In the genomic region with DNA sequence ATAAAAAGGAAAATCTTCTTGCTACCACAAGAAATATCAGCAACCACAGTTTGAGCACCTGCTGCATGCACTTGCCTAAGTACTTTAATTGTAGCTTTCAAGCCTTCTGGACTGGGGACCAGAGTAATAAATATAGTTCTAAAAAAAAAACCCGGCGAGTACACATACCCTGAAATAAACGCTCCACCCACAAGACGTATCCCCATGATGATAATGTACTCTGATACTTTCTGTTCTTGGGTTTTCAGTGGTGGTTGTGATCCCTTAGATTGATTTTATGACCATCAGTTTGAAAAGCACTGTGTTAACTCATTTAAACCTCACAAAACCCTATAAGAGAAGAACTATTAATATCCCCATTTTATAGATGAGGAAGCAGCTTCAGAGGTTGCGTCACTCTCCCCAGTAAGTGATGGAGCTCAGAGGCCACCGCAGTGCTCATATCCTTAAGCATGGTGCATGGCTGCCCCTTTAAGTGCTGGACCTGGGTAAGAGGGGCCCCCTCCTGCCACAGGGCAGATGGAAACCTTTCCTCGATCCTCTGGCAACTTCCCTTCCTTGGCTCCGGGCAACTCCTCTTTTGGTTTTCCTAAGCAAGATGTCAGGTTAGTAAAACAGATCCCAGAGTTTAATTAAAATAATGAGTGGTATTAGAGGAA, we compare ENCODE assay signal across 2 cellular contexts.
TF ChIP-seq lines count a peak whose summit lies in the region.

No MANE protein-coding gene starts in this region.

TF ChIP-seq in HepG2, 621 proteins besides CTCF, POLR2A, EP300 and RAD21:
- TF ChIP-seq ZNF333 (CRISPR knock-in tag; IDR thresholded peaks at IDR 0.05; ENCODE audit: borderline replicate concordance): no peak
- TF ChIP-seq CEBPB (IDR thresholded peaks at IDR 0.05; ENCODE audit: borderline replicate concordance, low read depth, low read length): peak; percentile 53
- no peak for TF ChIP-seq ATF5 (CRISPR knock-in tag; IDR thresholded peaks at IDR 0.05; ENCODE audit: low read depth)

TF ChIP-seq in SK-N-SH, 30 proteins besides CTCF, POLR2A, EP300 and RAD21:
- no peak for TF ChIP-seq FOSL2 (IDR thresholded peaks at IDR 0.05; ENCODE audit: borderline replicate concordance, low read depth)
- no peak for TF ChIP-seq JUND (IDR thresholded peaks at IDR 0.05)
- TF ChIP-seq GABPA (IDR thresholded peaks at IDR 0.05; ENCODE audit: low read depth): no peak
- TF ChIP-seq SIN3A (IDR thresholded peaks at IDR 0.05; ENCODE audit: borderline replicate concordance, low read depth, low read length): no peak
- no peak for TF ChIP-seq NFIC (IDR thresholded peaks at IDR 0.05; ENCODE audit: borderline replicate concordance)
- TF ChIP-seq MEF2A (IDR thresholded peaks at IDR 0.05; ENCODE audit: borderline replicate concordance, low read depth): no peak
- no peak for TF ChIP-seq RFX5 (IDR thresholded peaks at IDR 0.05; ENCODE audit: low read length)
- TF ChIP-seq RXRA (IDR thresholded peaks at IDR 0.05; ENCODE audit: borderline replicate concordance, low read depth): no peak
- TF ChIP-seq CHD2 (IDR thresholded peaks at IDR 0.05; ENCODE audit: low read length, partially characterized antibody): no peak
- TF ChIP-seq SMC3 (IDR thresholded peaks at IDR 0.05; ENCODE audit: low read depth, low read length): no peak
- TF ChIP-seq TAF1 (IDR thresholded peaks at IDR 0.05; ENCODE audit: borderline replicate concordance, low read depth, low read length): no peak
- TF ChIP-seq NRF1 (IDR thresholded peaks at IDR 0.05; ENCODE audit: low read depth, low read length): no peak
- no peak for TF ChIP-seq POLR2AphosphoS5 (IDR thresholded peaks at IDR 0.05; ENCODE audit: low read depth, low read length)
- TF ChIP-seq EZH2phosphoT487 (IDR thresholded peaks at IDR 0.05; ENCODE audit: borderline replicate concordance, low read depth): no peak
- TF ChIP-seq YY1 (IDR thresholded peaks at IDR 0.05; ENCODE audit: low read depth): no peak
- no peak for TF ChIP-seq RCOR1 (IDR thresholded peaks at IDR 0.05; ENCODE audit: low read length)
- no peak for TF ChIP-seq USF2 (IDR thresholded peaks at IDR 0.05; ENCODE audit: borderline replicate concordance, low read depth, low read length)
- TF ChIP-seq, protein P1, sequence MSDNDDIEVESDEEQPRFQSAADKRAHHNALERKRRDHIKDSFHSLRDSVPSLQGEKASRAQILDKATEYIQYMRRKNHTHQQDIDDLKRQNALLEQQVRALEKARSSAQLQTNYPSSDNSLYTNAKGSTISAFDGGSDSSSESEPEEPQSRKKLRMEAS (IDR thresholded peaks at IDR 0.05; ENCODE audit: low read depth): no peak
